Comparison of ENCODE assay signal across 8 cellular contexts in the genomic region with DNA sequence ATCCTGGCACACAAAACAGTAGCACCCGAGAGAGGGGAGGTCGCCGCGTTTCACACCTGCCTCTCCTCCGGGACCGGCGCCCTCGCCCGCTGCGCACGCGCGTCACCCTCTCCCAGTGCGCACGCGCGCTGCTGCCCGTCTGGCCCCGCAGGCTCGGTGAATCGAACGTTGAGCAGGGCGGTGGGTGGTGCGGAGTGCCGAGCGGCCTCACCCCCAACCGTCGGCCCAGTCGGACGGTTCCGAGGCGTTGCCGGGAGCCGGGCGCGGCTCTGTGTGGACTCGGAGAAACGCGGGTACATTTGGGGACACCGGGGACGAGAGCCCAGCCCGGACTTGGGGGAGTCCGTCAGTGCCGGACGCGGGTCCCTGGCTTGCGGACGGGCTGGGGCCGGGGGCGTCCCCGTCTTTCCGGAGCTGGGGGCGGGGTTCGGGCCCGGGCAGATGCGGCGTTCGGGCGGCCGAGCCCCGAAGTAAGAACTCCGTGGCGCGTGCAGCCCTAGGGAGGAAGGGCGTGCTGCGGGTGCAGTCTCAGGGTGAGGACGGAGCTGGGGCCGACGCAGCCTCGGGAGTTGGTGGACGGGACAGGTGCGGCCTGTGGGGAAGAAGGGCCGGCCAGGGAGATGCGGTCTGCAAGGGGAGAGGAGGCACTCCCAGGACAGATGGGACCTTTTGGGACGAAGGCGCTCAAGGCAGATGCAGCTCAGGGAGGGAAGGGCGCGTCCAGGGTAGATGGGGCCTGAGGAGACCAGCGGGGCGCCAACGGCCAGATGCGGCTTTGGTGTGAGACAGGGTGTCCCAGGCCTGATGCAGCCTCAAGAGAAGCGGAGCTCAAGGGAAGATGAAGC. TPM values are rescaled to one million over a fixed set of nuclear protein-coding genes. Genes with fewer than 3 reads are reported as not detected.
A peak's percentile ranks its signal among the peaks of the same experiment; 100 is the strongest.
DNase-seq lines count a peak whose midpoint lies in the region; ATAC-seq and TF ChIP-seq lines count a peak whose summit lies in the region.

TSS of gene POMT1 (plus strand) at position 138 of the 845 bp plus-strand sequence. CDS start 1,301 bp downstream, outside the sequence.

- intact Hi-C loops in activated CD4-positive, alpha-beta T cell treated with anti-CD3 and anti-CD28 coated beads for 36 hours (cut with DNase I, micrococcal nuclease) = loop anchor here (1.0 to 5.0 kb wide), 9 partner anchors 28 to 739 kb away; partner anchors contain the start of genes NUP214 (in 1 of the 2), RAPGEF1 (in 1 of the 2) and UCK1 (in 1 of the 2)

- TF ChIP-seq CTCF in chondrocyte (IDR thresholded peaks at IDR 0.05) = no peak

- H3K4me1 ChIP-seq in ACC112 (ENCODE audit: control insufficient read depth, insufficient read depth, low read length, unreplicated experiment) = no peaks in the 10 kb centered on the region

- DNase-seq in NCI-H345 (lab: John Stamatoyannopoulos, UW) = peak; percentile 91
- peak; percentile 94 for DNase-seq in activated CD4-positive, alpha-beta T cell treated with anti-CD3 and anti-CD28 coated beads for 36 hours
- no peak for DNase-seq in chondrocyte (ENCODE audit: low spot score)
- DNase-seq in kidney glomerular epithelial cell (lab: John Stamatoyannopoulos, UW) = peak; percentile 57
- peak; percentile 79 to 81 for DNase-seq in stimulated activated CD4-positive, alpha-beta T cell treated with anti-CD3 and anti-CD28 coated beads, Interleukin-15, amount 100 ng/mL, for 48 hours (ENCODE audit: low read depth in 2 of 2)

- peak within 1 kb of the TSS; percentile 87 for H3K4me3 ChIP-seq in ACC112 (ENCODE audit: low read depth, low read length)

- no peak within 1 kb of the TSS for H3K27ac ChIP-seq in ACC112 (ENCODE audit: low read depth, low read length)

- peaks cover 10% of the 10 kb centered on the region; the same call in 1 of the 2 replicates for H3K36me3 ChIP-seq in ACC112 (ENCODE audit: insufficient read depth, low read length)

- ATAC-seq in GM18870 (IDR thresholded peaks at IDR 0.05; ENCODE audit: unreplicated experiment) (peak; percentile 58), HG03196 (IDR thresholded peaks at IDR 0.05; ENCODE audit: unreplicated experiment) (peak; percentile 71)
- peak; percentile 42 for ATAC-seq in activated CD4-positive, alpha-beta T cell treated with anti-CD3 and anti-CD28 coated beads for 36 hours

- H2AFZ ChIP-seq in ACC112 (ENCODE audit: low read length, unreplicated experiment) = peak within 1 kb of the TSS; percentile 64

- POLR2A ChIA-PET in activated CD4-positive, alpha-beta T cell treated with anti-CD3 and anti-CD28 coated beads for 36 hours (lab: Charles Lee) = interaction anchor here (0.6 to 1.2 kb wide), 7 partner anchors 105 to 380 kb away, joined by 3 to 5 read pairs (median 3); no protein-coding TSS in a partner anchor

- H3K27me3 ChIP-seq in ACC112 (ENCODE audit: insufficient read depth, low read length) = no peaks in the 10 kb centered on the region

- peaks cover 6% of the 10 kb centered on the region for H3K79me2 ChIP-seq in ACC112 (ENCODE audit: control insufficient read depth, insufficient read depth, low read length, unreplicated experiment)

- H3K27me3 Mint-ChIP-seq in activated CD4-positive, alpha-beta T cell treated with anti-CD3 and anti-CD28 coated beads for 36 hours = no peaks in the 10 kb centered on the region
- no peaks in the 10 kb centered on the region for H3K27me3 Mint-ChIP-seq in chondrocyte (ENCODE audit: low read depth)

- H3K4me1 Mint-ChIP-seq in activated CD4-positive, alpha-beta T cell treated with anti-CD3 and anti-CD28 coated beads for 36 hours = peaks cover 53% of the 10 kb centered on the region
- peaks cover 27% of the 10 kb centered on the region for H3K4me1 Mint-ChIP-seq in chondrocyte (ENCODE audit: low read depth)

- peak within 1 kb of the TSS; percentile 83 for H3K4me3 Mint-ChIP-seq in activated CD4-positive, alpha-beta T cell treated with anti-CD3 and anti-CD28 coated beads for 36 hours
- peak within 1 kb of the TSS; percentile 93 for H3K4me3 Mint-ChIP-seq in chondrocyte (ENCODE audit: unreplicated experiment)

- H3K27ac Mint-ChIP-seq in activated CD4-positive, alpha-beta T cell treated with anti-CD3 and anti-CD28 coated beads for 36 hours = peak within 1 kb of the TSS; percentile 84
- H3K27ac Mint-ChIP-seq in chondrocyte (ENCODE audit: unreplicated experiment) = peak within 1 kb of the TSS; percentile 65

- H3K36me3 Mint-ChIP-seq in activated CD4-positive, alpha-beta T cell treated with anti-CD3 and anti-CD28 coated beads for 36 hours (ENCODE audit: low read depth) = peaks cover 17% of the 10 kb centered on the region
- H3K36me3 Mint-ChIP-seq in chondrocyte (ENCODE audit: low read depth) = peaks cover 10% of the 10 kb centered on the region

- CTCF ChIA-PET in activated CD4-positive, alpha-beta T cell treated with anti-CD3 and anti-CD28 coated beads for 36 hours (lab: Charles Lee) = interaction anchor here (0.6 to 0.7 kb wide), 2 partner anchors 97 to 225 kb away, joined by 3 read pairs; no protein-coding TSS in a partner anchor

- no peaks in the 10 kb centered on the region for H3K9me3 Mint-ChIP-seq in activated CD4-positive, alpha-beta T cell treated with anti-CD3 and anti-CD28 coated beads for 36 hours (ENCODE audit: low read depth)
- no peaks in the 10 kb centered on the region for H3K9me3 Mint-ChIP-seq in chondrocyte (ENCODE audit: low read depth)

RNA-seq across cellular contexts. Expression of gene POMT1, which starts in this region (rescaled TPM):
- total RNA-seq in activated CD4-positive, alpha-beta T cell treated with anti-CD3 and anti-CD28 coated beads for 36 hours = 10 to 100 TPM; 28.2 to 30.7 TPM
- 46.7 to 48.0 TPM (median 46.8 TPM) in 3 replicates for total RNA-seq in chondrocyte
